Comparison of ENCODE assay signal across 1 cellular context in the genomic region with DNA sequence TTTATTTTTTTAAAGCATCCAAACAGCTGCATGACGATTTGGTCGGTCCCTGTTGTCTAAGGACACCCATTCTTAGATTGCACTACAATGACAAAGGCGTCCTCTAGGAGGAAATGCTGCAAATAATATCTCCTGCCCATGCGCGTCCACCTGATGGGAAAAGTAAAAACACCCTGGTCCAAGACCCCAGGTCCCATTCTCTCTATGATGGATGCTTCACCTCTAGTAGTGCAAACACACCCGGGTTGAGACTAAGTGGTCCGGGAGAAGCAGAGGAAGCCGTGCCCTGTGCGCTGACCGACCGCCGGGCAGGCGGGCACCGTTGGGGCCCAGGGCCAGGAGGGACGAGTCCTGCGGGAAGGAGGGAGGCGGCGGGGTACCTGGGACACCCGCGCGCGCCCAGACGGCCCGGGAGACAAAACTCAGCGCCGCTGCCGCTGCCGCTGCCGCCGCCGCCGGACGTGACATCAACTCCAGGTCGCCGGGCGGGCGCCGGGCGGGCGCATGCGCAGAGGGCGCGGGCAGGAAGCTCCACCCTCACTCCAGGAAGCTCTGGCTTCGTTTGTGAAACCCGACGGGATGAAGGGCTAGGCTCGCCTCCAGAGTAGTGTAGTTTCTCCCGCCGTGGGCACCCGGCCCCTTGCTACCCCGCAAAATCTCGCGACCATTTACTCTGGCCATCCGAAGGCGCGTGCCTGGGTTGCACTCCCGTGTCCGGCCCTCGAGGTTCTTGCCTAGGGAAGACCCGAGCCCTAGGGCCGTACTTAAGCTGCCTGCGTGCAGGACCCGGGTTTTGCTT.
TF ChIP-seq lines count a peak whose summit lies in the region.

TBC1D7 (minus strand) TSS at position 462 of the 799 bp plus-strand sequence. CDS start 1,639 bp downstream, outside the sequence.

TF ChIP-seq in HepG2, 621 proteins besides CTCF, POLR2A, EP300 and RAD21 (continued from another document and continues in another):
- TF ChIP-seq ZNF225 (CRISPR knock-in tag; IDR thresholded peaks at IDR 0.05) (peak; percentile 95; the same call in 1 of the 2 replicates), PHF21A (CRISPR knock-in tag; IDR thresholded peaks at IDR 0.05) (peak; percentile 67), HCFC1 (IDR thresholded peaks at IDR 0.05; ENCODE audit: low read depth, low read length) (no peak; the same call in 1 of the 2 replicates), TOE1 (CRISPR knock-in tag; IDR thresholded peaks at IDR 0.05) (peak; percentile 47; the same call in 1 of the 2 replicates), BORCS8-MEF2B (CRISPR knock-in tag; IDR thresholded peaks at IDR 0.05) (peak; percentile 87), ATM (IDR thresholded peaks at IDR 0.05; ENCODE audit: borderline replicate concordance) (no peak), KMT2B (CRISPR knock-in tag; IDR thresholded peaks at IDR 0.05) (peak; percentile 78), PRPF4 (IDR thresholded peaks at IDR 0.05; ENCODE audit: low read depth, low read length, poor library complexity, severe bottlenecking) (no peak), RAD51 (IDR thresholded peaks at IDR 0.05; ENCODE audit: borderline replicate concordance) (no peak), ZBTB7A (CRISPR knock-in tag; IDR thresholded peaks at IDR 0.05) (peak; percentile 35; the same call in 1 of the 2 replicates), SRY (CRISPR knock-in tag; IDR thresholded peaks at IDR 0.05) (peak; percentile 82), ZNF879 (CRISPR knock-in tag; IDR thresholded peaks at IDR 0.05) (no peak), RFXANK (CRISPR knock-in tag; IDR thresholded peaks at IDR 0.05) (no peak), PBX2 (CRISPR knock-in tag; IDR thresholded peaks at IDR 0.05) (no peak), FOXK2 (IDR thresholded peaks at IDR 0.05) (no peak), MIER3 (CRISPR knock-in tag; IDR thresholded peaks at IDR 0.05; ENCODE audit: borderline replicate concordance) (0 out of 2 replicates have a peak, but pooled peaks have one; percentile 16), HNF4A (CRISPR knock-in tag; IDR thresholded peaks at IDR 0.05) (no peak), ZNF75D (CRISPR knock-in tag; IDR thresholded peaks at IDR 0.05; ENCODE audit: borderline replicate concordance) (no peak), MXD3 (CRISPR knock-in tag; IDR thresholded peaks at IDR 0.05) (peak; percentile 83; the same call in 1 of the 2 replicates), AGO1 (IDR thresholded peaks at IDR 0.05; ENCODE audit: low read depth, low read length, poor library complexity, severe bottlenecking) (no peak), SUZ12 (IDR thresholded peaks at IDR 0.05; ENCODE audit: low read depth, low read length) (no peak), ZNF543 (CRISPR knock-in tag; IDR thresholded peaks at IDR 0.05) (peak; percentile 13; the same call in 1 of the 2 replicates), LCORL (IDR thresholded peaks at IDR 0.05) (no peak), LCORL (CRISPR knock-in tag; IDR thresholded peaks at IDR 0.05) (peak; percentile 46), IKZF4 (CRISPR knock-in tag; IDR thresholded peaks at IDR 0.05; ENCODE audit: borderline replicate concordance, low read depth, not compliant biosample characterization) (peak; percentile 66), ZNF24 (IDR thresholded peaks at IDR 0.05) (no peak), HDAC6 (IDR thresholded peaks at IDR 0.05; ENCODE audit: low read depth, low read length) (no peak), ZNF12 (CRISPR knock-in tag; IDR thresholded peaks at IDR 0.05) (no peak; the same call in 1 of the 2 replicates), ZNF547 (CRISPR knock-in tag; IDR thresholded peaks at IDR 0.05) (no peak), ATRX (CRISPR knock-in tag; IDR thresholded peaks at IDR 0.05; ENCODE audit: borderline replicate concordance) (0 out of 2 replicates have a peak, but pooled peaks have one; percentile 69), RFX3 (CRISPR knock-in tag; IDR thresholded peaks at IDR 0.05) (no peak), ZNF790 (CRISPR knock-in tag; IDR thresholded peaks at IDR 0.05; ENCODE audit: borderline replicate concordance) (no peak; the same call in 1 of the 2 replicates), ZNF839 (CRISPR knock-in tag; IDR thresholded peaks at IDR 0.05; ENCODE audit: borderline replicate concordance) (no peak), ZNF484 (CRISPR knock-in tag; IDR thresholded peaks at IDR 0.05; ENCODE audit: borderline replicate concordance, low read depth) (no peak), MLLT10 (CRISPR knock-in tag; IDR thresholded peaks at IDR 0.05) (no peak), WIZ (CRISPR knock-in tag; IDR thresholded peaks at IDR 0.05) (no peak), ZNF3 (CRISPR knock-in tag; IDR thresholded peaks at IDR 0.05) (no peak), CEBPZ (IDR thresholded peaks at IDR 0.05; ENCODE audit: low read length) (no peak), ZNF746 (CRISPR knock-in tag; IDR thresholded peaks at IDR 0.05) (0 out of 2 replicates have a peak, but pooled peaks have one; percentile 23)
- TF ChIP-seq, protein P1, sequence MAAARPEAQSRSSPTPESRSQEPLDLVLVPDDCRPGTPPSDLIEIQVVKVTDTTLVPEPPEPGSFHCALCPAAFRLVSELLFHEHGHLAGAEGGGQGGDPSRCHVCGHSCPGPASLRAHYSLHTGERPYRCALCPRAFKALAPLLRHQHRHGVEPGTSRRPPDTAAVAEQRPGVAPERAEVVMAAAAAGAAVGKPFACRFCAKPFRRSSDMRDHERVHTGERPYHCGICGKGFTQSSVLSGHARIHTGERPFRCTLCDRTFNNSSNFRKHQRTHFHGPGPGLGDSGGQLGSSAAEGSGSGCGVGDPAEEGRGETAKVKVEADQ (CRISPR knock-in tag; IDR thresholded peaks at IDR 0.05; ENCODE audit: borderline replicate concordance) = no peak
- TF ChIP-seq, protein P2, sequence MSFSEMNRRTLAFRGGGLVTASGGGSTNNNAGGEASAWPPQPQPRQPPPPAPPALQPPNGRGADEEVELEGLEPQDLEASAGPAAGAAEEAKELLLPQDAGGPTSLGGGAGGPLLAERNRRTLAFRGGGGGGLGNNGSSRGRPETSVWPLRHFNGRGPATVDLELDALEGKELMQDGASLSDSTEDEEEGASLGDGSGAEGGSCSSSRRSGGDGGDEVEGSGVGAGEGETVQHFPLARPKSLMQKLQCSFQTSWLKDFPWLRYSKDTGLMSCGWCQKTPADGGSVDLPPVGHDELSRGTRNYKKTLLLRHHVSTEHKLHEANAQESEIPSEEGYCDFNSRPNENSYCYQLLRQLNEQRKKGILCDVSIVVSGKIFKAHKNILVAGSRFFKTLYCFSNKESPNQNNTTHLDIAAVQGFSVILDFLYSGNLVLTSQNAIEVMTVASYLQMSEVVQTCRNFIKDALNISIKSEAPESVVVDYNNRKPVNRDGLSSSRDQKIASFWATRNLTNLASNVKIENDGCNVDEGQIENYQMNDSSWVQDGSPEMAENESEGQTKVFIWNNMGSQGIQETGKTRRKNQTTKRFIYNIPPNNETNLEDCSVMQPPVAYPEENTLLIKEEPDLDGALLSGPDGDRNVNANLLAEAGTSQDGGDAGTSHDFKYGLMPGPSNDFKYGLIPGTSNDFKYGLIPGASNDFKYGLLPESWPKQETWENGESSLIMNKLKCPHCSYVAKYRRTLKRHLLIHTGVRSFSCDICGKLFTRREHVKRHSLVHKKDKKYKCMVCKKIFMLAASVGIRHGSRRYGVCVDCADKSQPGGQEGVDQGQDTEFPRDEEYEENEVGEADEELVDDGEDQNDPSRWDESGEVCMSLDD (CRISPR knock-in tag; IDR thresholded peaks at IDR 0.05; ENCODE audit: borderline replicate concordance) = no peak
- TF ChIP-seq, protein P3, sequence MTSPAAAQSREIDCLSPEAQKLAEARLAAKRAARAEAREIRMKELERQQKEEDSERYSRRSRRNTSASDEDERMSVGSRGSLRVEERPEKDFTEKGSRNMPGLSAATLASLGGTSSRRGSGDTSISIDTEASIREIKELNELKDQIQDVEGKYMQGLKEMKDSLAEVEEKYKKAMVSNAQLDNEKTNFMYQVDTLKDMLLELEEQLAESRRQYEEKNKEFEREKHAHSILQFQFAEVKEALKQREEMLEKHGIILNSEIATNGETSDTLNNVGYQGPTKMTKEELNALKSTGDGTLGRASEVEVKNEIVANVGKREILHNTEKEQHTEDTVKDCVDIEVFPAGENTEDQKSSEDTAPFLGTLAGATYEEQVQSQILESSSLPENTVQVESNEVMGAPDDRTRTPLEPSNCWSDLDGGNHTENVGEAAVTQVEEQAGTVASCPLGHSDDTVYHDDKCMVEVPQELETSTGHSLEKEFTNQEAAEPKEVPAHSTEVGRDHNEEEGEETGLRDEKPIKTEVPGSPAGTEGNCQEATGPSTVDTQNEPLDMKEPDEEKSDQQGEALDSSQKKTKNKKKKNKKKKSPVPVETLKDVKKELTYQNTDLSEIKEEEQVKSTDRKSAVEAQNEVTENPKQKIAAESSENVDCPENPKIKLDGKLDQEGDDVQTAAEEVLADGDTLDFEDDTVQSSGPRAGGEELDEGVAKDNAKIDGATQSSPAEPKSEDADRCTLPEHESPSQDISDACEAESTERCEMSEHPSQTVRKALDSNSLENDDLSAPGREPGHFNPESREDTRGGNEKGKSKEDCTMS (CRISPR knock-in tag; conservative IDR thresholded peaks at IDR 0.05) = no peak
- TF ChIP-seq, protein P4, sequence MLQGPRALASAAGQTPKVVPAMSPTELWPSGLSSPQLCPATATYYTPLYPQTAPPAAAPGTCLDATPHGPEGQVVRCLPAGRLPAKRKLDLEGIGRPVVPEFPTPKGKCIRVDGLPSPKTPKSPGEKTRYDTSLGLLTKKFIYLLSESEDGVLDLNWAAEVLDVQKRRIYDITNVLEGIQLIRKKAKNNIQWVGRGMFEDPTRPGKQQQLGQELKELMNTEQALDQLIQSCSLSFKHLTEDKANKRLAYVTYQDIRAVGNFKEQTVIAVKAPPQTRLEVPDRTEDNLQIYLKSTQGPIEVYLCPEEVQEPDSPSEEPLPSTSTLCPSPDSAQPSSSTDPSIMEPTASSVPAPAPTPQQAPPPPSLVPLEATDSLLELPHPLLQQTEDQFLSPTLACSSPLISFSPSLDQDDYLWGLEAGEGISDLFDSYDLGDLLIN (CRISPR knock-in tag; IDR thresholded peaks at IDR 0.05; ENCODE audit: borderline replicate concordance) = no peak
- TF ChIP-seq, protein P5, sequence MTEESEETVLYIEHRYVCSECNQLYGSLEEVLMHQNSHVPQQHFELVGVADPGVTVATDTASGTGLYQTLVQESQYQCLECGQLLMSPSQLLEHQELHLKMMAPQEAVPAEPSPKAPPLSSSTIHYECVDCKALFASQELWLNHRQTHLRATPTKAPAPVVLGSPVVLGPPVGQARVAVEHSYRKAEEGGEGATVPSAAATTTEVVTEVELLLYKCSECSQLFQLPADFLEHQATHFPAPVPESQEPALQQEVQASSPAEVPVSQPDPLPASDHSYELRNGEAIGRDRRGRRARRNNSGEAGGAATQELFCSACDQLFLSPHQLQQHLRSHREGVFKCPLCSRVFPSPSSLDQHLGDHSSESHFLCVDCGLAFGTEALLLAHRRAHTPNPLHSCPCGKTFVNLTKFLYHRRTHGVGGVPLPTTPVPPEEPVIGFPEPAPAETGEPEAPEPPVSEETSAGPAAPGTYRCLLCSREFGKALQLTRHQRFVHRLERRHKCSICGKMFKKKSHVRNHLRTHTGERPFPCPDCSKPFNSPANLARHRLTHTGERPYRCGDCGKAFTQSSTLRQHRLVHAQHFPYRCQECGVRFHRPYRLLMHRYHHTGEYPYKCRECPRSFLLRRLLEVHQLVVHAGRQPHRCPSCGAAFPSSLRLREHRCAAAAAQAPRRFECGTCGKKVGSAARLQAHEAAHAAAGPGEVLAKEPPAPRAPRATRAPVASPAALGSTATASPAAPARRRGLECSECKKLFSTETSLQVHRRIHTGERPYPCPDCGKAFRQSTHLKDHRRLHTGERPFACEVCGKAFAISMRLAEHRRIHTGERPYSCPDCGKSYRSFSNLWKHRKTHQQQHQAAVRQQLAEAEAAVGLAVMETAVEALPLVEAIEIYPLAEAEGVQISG (CRISPR knock-in tag; IDR thresholded peaks at IDR 0.05) = peak; percentile 91
